8 cellular contexts compared by ENCODE assay signal in genomic region chr22:38504731-38505594, GRCh38. TPM values are rescaled to one million over a fixed set of nuclear protein-coding genes. Genes with fewer than 3 reads are reported as not detected.
DNase-seq lines count a peak whose midpoint lies in the region; ATAC-seq and TF ChIP-seq lines count a peak whose summit lies in the region.

No MANE protein-coding gene starts in this region.

- no peak for TF ChIP-seq EP300 in transverse colon (IDR thresholded peaks at IDR 0.05; ENCODE audit: low read depth)

- H3K27me3 ChIP-seq in osteoblast (ENCODE audit: insufficient read depth, low read length) (no peaks in the 10 kb centered on the region), transverse colon (no peaks in the 10 kb centered on the region)

- peak overlapping the region; percentile 88 for H3K4me2 ChIP-seq in osteoblast (ENCODE audit: insufficient read depth, low read length)

- no peak for TF ChIP-seq CTCF in GM12875 (IDR thresholded peaks at IDR 0.05; ENCODE audit: borderline replicate concordance, insufficient read depth, low read depth, low read length)
- no peak for TF ChIP-seq CTCF in osteoblast (IDR thresholded peaks at IDR 0.05; ENCODE audit: extremely low read depth, low read depth, low read length)
- TF ChIP-seq CTCF in transverse colon (IDR thresholded peaks at IDR 0.05) = no peak

- TF ChIP-seq POLR2A in transverse colon (IDR thresholded peaks at IDR 0.05) = no peak

- H2AFZ ChIP-seq in osteoblast (ENCODE audit: low read length) = no peak overlapping the region

- peak; percentile 80 for DNase-seq in NCI-H69 (lab: John Stamatoyannopoulos, UW)
- DNase-seq in activated T-cell treated with anti-CD3 and anti-CD28 coated beads for 1 hour (ENCODE audit: low read depth) = peak; percentile 33
- peak; percentile 58 for DNase-seq in fibroblast of gingiva (ENCODE audit: low read depth)
- DNase-seq in osteoblast (ENCODE audit: insufficient read length, low spot score, missing footprints) = peak; percentile 63
- peak; percentile 66 for DNase-seq in transverse colon
- no peak for DNase-seq in cerebellar nuclear complex (lab: John Stamatoyannopoulos, UW)

- H3K27ac ChIP-seq in osteoblast (ENCODE audit: low read depth, low read length) = peak overlapping the region; percentile 98
- H3K27ac ChIP-seq in transverse colon = peak overlapping the region; percentile 97 to 100 (median 98)

- intact Hi-C loops in transverse colon (cut with DNase I; ENCODE audit: low total_unique reads) = no loop called here

- H3K36me3 ChIP-seq in osteoblast (ENCODE audit: insufficient read depth, low read length) = peaks cover 30% of the 10 kb centered on the region
- H3K36me3 ChIP-seq in transverse colon = peaks cover 0 to 8% (median 2%) of the 10 kb centered on the region in 4 donors

- H3K4me1 ChIP-seq in osteoblast (ENCODE audit: insufficient read depth, low read length) (peaks cover 26% of the 10 kb centered on the region), transverse colon (peaks cover 20 to 49% (median 28%) of the 10 kb centered on the region in 4 donors)

- H3K79me2 ChIP-seq in osteoblast (ENCODE audit: insufficient read depth, low read length) = peaks cover 58% of the 10 kb centered on the region

- ATAC-seq in HG03108 (IDR thresholded peaks at IDR 0.05; ENCODE audit: unreplicated experiment) = no peak

- H4K20me1 ChIP-seq in osteoblast (ENCODE audit: insufficient read depth, low read length) = peaks cover 44% of the 10 kb centered on the region

- in situ Hi-C loops in transverse colon (cut with MboI; ENCODE audit: low pct_ligation_motif_present in 1 of 4, low pct_unique_long_range_greater_than_20kb in 1 of 4, low sequenced_read_pairs in 3 of 4) = no loop called here

- H3K9me3 ChIP-seq in osteoblast (ENCODE audit: low read depth, low read length) = no peaks in the 10 kb centered on the region
- H3K9me3 ChIP-seq in transverse colon = no peaks in the 10 kb centered on the region

- WGBS in transverse colon (ENCODE audit: low coverage in 1 of 2), 2 donors = 0 to 1% methylated on average over 7 to 40 of the region's 40 CpGs

- H3K4me3 ChIP-seq in GM12875 (ENCODE audit: low read depth, low read length) (peak overlapping the region; percentile 98), osteoblast (ENCODE audit: insufficient read depth, low read length) (peak overlapping the region; percentile 99), transverse colon (peak overlapping the region; percentile 67 to 90 (median 82))

RNA-seq across cellular contexts. Expression of gene DDX17, which starts 1.1 kb away (rescaled TPM):
- 434 and 496 TPM in 2 replicates for total RNA-seq in osteoblast
- total RNA-seq in transverse colon = 1,000 to 10,000 TPM in 1 of 4 donors, 100 to 1,000 TPM in 3; 506 to 1,034 (median 728) TPM

RNA-seq across cellular contexts. Expression of gene KDELR3, which starts 37.1 kb away (rescaled TPM):
- total RNA-seq in osteoblast (142 and 161 TPM in 2 replicates), transverse colon (10 to 100 TPM in 1 of 4 donors, 1 to 10 TPM in 2, not detected in 1; 5.6 to 12.5 (median 8.7) TPM)

RNA-seq across cellular contexts. Expression of gene KCNJ4, which starts 50.0 kb away (rescaled TPM):
- total RNA-seq in osteoblast (not detected in 2 replicates), transverse colon (not detected)

Comparison
In these comparisons a context has a peak if more than half of its experiments do, and no peak if none do; other contexts are left out.
1. DNase-seq: peak in NCI-H69 (single experiment), activated T-cell treated with anti-CD3 and anti-CD28 coated beads for 1 hour (single experiment), fibroblast of gingiva (single experiment), osteoblast (single experiment) and transverse colon (single experiment); none in cerebellar nuclear complex (0 of 2).
2. RNA of gene KDELR3, which starts 37.1 kb away (total RNA-seq): 142 to 161 TPM in osteoblast; 5.6 to 12.5 TPM in transverse colon; every median in the first group is over 10 times any median in the second.
3. Peak in every context shown above with its lines, with median percentiles within 50 percentile points of each other: H3K4me3 ChIP-seq.